Comparison of ENCODE assay signal across 15 cellular contexts in genomic region chr21:43701936-43702784, GRCh38. TPM values are rescaled to one million over a fixed set of nuclear protein-coding genes. Genes with fewer than 3 reads are reported as not detected.
DNase-seq lines count a peak whose midpoint lies in the region; ATAC-seq and TF ChIP-seq lines count a peak whose summit lies in the region.
"Had no signal": no experiment of that assay in that cellular context is flagged by ENCODE, and none has a peak within 500 bp of the region (broad histone marks: within the 10 kb centered on the region; RNA-seq: fewer than 3 reads in every experiment).

No MANE protein-coding gene starts in this region.

- in situ Hi-C loops in IMR-90 (cut with MboI; ENCODE audit: low sequenced_read_pairs): no loop called here

- H3K79me2 ChIP-seq in parathyroid adenoma: no peaks in the 10 kb centered on the region

- POLR2A ChIA-PET in IMR-90 (lab: Charles Lee; ENCODE audit: unreplicated experiment): no interaction called here

- H3K4me1 ChIP-seq in IMR-90 (ENCODE audit: control insufficient read depth, insufficient read depth, low read length) (peaks cover 5% of the 10 kb centered on the region; the same call in 1 of the 2 replicates), parathyroid adenoma (no peaks in the 10 kb centered on the region), foreskin keratinocyte (no peaks in the 10 kb centered on the region), testis (peaks cover 18% of the 10 kb centered on the region), prostate gland (replicated peaks) (no peaks in the 10 kb centered on the region)

- H4K8ac ChIP-seq in IMR-90 (ENCODE audit: low read depth in 2 of 2, low read length in 2 of 2): no peak overlapping the region

- H3K27me3 ChIP-seq in IMR-90 (ENCODE audit: control insufficient read depth, insufficient read depth, low read length): no peaks in the 10 kb centered on the region
- H3K27me3 ChIP-seq in parathyroid adenoma (ENCODE audit: control insufficient read depth, insufficient read depth, low read length): no peaks in the 10 kb centered on the region
- no peaks in the 10 kb centered on the region for H3K27me3 ChIP-seq in foreskin keratinocyte
- no peaks in the 10 kb centered on the region for H3K27me3 ChIP-seq in testis
- no peaks in the 10 kb centered on the region for H3K27me3 ChIP-seq in prostate gland (replicated peaks; ENCODE audit: insufficient read depth)
- H3K27me3 ChIP-seq: right lobe of liver had no signal

- BruUV-seq in IMR-90 (replicated peaks; lab: Mats Ljungman, UMichigan): no TSS peak

- H2BK5ac ChIP-seq in IMR-90 (ENCODE audit: low read depth, low read length, poor library complexity, severe bottlenecking): no peak overlapping the region

- H3K9me3 Mint-ChIP-seq in central memory CD8-positive, alpha-beta T cell: no peaks in the 10 kb centered on the region
- H3K9me3 Mint-ChIP-seq: memory B cell; stimulated activated naive B cell treated with anti-CD40 and anti-IgM and Interleukin-4, amounts not matched to agents 10 μg/mL and 1 μg/mL and 100 μg/mL, for 72 hours had no signal

- H3K36me3 ChIP-seq in IMR-90 (ENCODE audit: control insufficient read depth, insufficient read depth, low read length) (no peaks in the 10 kb centered on the region), parathyroid adenoma (ENCODE audit: control insufficient read depth, insufficient read depth, low read length) (no peaks in the 10 kb centered on the region), testis (ENCODE audit: low read depth, missing control alignments) (no peaks in the 10 kb centered on the region), prostate gland (no peaks in the 10 kb centered on the region)
- H3K36me3 ChIP-seq: right lobe of liver had no signal

- CTCF ChIA-PET in IMR-90 (lab: Yijun Ruan, JAX): no interaction called here

- ATAC-seq in IMR-90 (ENCODE audit: low read depth) (no peak), foreskin keratinocyte (no peak), GM21576 (IDR thresholded peaks at IDR 0.05; ENCODE audit: unreplicated experiment) (no peak)
- ATAC-seq in central memory CD8-positive, alpha-beta T cell (replicated peaks; ENCODE audit: extremely low read depth, poor library complexity, severe bottlenecking): no peak

- H3K9me1 ChIP-seq in IMR-90 (ENCODE audit: insufficient read depth, low read length): no peaks in the 10 kb centered on the region

- intact Hi-C loops in IMR-90 (cut with micrococcal nuclease): no loop called here
- intact Hi-C loops in testis (cut with DNase I; ENCODE audit: low total_unique reads): no loop called here
- intact Hi-C loops in prostate gland (cut with DNase I): no loop called here

- no peak for TF ChIP-seq RAD21 in IMR-90 (IDR thresholded peaks at IDR 0.05; ENCODE audit: low read length)

- peaks cover 5% of the 10 kb centered on the region for H3K36me3 Mint-ChIP-seq in central memory CD8-positive, alpha-beta T cell (ENCODE audit: insufficient read depth)
- H3K36me3 Mint-ChIP-seq: activated CD8-positive, alpha-beta memory T cell treated with anti-CD3 and anti-CD28 coated beads, Interleukin-2, amount 10 ng/mL, durations not matched to agents 7 days and 5 days; memory B cell had no signal

- peaks cover 11% of the 10 kb centered on the region for H3K4me1 Mint-ChIP-seq in central memory CD8-positive, alpha-beta T cell

- H3K9me3 ChIP-seq in IMR-90 (ENCODE audit: control insufficient read depth, insufficient read depth, low read length) (no peaks in the 10 kb centered on the region), parathyroid adenoma (ENCODE audit: control insufficient read depth, low read length) (no peaks in the 10 kb centered on the region), testis (no peaks in the 10 kb centered on the region), prostate gland (no peaks in the 10 kb centered on the region)
- H3K9me3 ChIP-seq: right lobe of liver had no signal

- H2BK15ac ChIP-seq in IMR-90 (ENCODE audit: low read depth, low read length): no peak overlapping the region

- no peak for TF ChIP-seq CTCF in IMR-90 (conservative IDR thresholded peaks at IDR 0.05; ENCODE audit: low read depth, low read length)
- TF ChIP-seq CTCF in parathyroid adenoma (IDR thresholded peaks at IDR 0.05): no peak
- no peak for TF ChIP-seq CTCF in foreskin keratinocyte (conservative IDR thresholded peaks at IDR 0.05)
- no peak for TF ChIP-seq CTCF in testis (IDR thresholded peaks at IDR 0.05)
- no peak for TF ChIP-seq CTCF in prostate gland (IDR thresholded peaks at IDR 0.05)

- H2BK120ac ChIP-seq in IMR-90 (ENCODE audit: low read depth, low read length): no peak overlapping the region

- no peak overlapping the region for H3K56ac ChIP-seq in IMR-90 (ENCODE audit: extremely low read depth, insufficient read depth, low read length)

- H3K4me2 ChIP-seq in IMR-90 (ENCODE audit: low read depth, low read length): no peak overlapping the region
- peak overlapping the region; percentile 62 for H3K4me2 ChIP-seq in parathyroid adenoma (ENCODE audit: low read length)

- H3K79me1 ChIP-seq in IMR-90 (ENCODE audit: low read depth in 1 of 2, low read length in 2 of 2): no peaks in the 10 kb centered on the region

- H3K27me3 Mint-ChIP-seq in central memory CD8-positive, alpha-beta T cell: no peaks in the 10 kb centered on the region

- H3K9ac ChIP-seq in IMR-90 (ENCODE audit: low read depth, low read length) (no peak overlapping the region), parathyroid adenoma (no peak overlapping the region)

- H2AK9ac ChIP-seq in IMR-90 (replicated peaks; ENCODE audit: low read depth, low read length, poor library complexity): no peak overlapping the region

- H3K23ac ChIP-seq in IMR-90 (ENCODE audit: low read depth, low read length): no peak overlapping the region

- H3K4me3 ChIP-seq in IMR-90 (ENCODE audit: insufficient read depth, low read depth, low read length): no peak overlapping the region
- peak overlapping the region; percentile 44 for H3K4me3 ChIP-seq in parathyroid adenoma (ENCODE audit: low read depth, low read length)
- H3K4me3 ChIP-seq in testis: no peak overlapping the region
- no peak overlapping the region for H3K4me3 ChIP-seq in prostate gland
- H3K4me3 ChIP-seq: right lobe of liver had no signal

- no peak overlapping the region for H3K4ac ChIP-seq in IMR-90 (ENCODE audit: low read depth, low read length)

- no peaks in the 10 kb centered on the region for H4K20me1 ChIP-seq in IMR-90 (ENCODE audit: insufficient read depth, low read length)

- WGBS in IMR-90 (ENCODE audit: extremely low coverage in 2 of 2, insufficient read length in 1 of 2), 2 experiments: 67% methylated on average over 12 of the region's 29 CpGs; no CpG with 5 or more reads in 1 of the 2 experiments
- 78 to 86% methylated on average over 22 to 29 of the region's 29 CpGs for WGBS in testis, 2 donors
- 72% methylated on average over 29 of the region's 29 CpGs for WGBS in prostate gland

- no peak for DNase-seq in IMR-90
- DNase-seq in central memory CD8-positive, alpha-beta T cell (ENCODE audit: low spot score in 2 of 2): no peak
- DNase-seq in islet precursor cell: peak; percentile 51
- no peak for DNase-seq in foreskin keratinocyte
- DNase-seq in testis: no peak
- DNase-seq in prostate gland (ENCODE audit: low spot score): no peak
- DNase-seq: GF-D8; GOT3; right lobe of liver; stimulated activated naive B cell treated with anti-CD40 and anti-IgM and Interleukin-4, amounts not matched to agents 10 μg/mL and 1 μg/mL and 100 μg/mL, for 72 hours had no signal

- no peak overlapping the region for H3K18ac ChIP-seq in IMR-90 (ENCODE audit: low read depth, low read length)

- no peak overlapping the region for H4K91ac ChIP-seq in IMR-90 (ENCODE audit: insufficient read depth, low read depth, low read length)

- peak overlapping the region; percentile 78 for H2AFZ ChIP-seq in IMR-90 (replicated peaks; ENCODE audit: low read length, poor library complexity)
- no peak overlapping the region for H2AFZ ChIP-seq in parathyroid adenoma

- H4K5ac ChIP-seq in IMR-90 (ENCODE audit: low read depth, low read length): no peak overlapping the region

- H3K14ac ChIP-seq in IMR-90 (replicated peaks; ENCODE audit: low read depth, low read length): no peak overlapping the region

- H3K4me3 Mint-ChIP-seq in central memory CD8-positive, alpha-beta T cell: peak overlapping the region; percentile 68
- H3K4me3 Mint-ChIP-seq: activated naive CD4-positive, alpha-beta T cell treated with anti-CD3 and anti-CD28 coated beads, Interleukin-2, amount 10 ng/mL, durations not matched to agents 7 days and 5 days had no signal

- H3K27ac Mint-ChIP-seq in central memory CD8-positive, alpha-beta T cell (ENCODE audit: low read depth): peak overlapping the region; percentile 75
- H3K27ac Mint-ChIP-seq: activated naive CD4-positive, alpha-beta T cell treated with anti-CD3 and anti-CD28 coated beads, Interleukin-2, amount 10 ng/mL, durations not matched to agents 7 days and 5 days; memory B cell had no signal

- H2BK20ac ChIP-seq in IMR-90 (ENCODE audit: low read depth, low read length): no peak overlapping the region

- no peak for TF ChIP-seq POLR2A in IMR-90 (IDR thresholded peaks at IDR 0.05; ENCODE audit: low read depth, low read length)
- TF ChIP-seq POLR2A in testis (IDR thresholded peaks at IDR 0.05): no peak
- TF ChIP-seq POLR2A in prostate gland (IDR thresholded peaks at IDR 0.05): no peak

- no peak overlapping the region for H2AK5ac ChIP-seq in IMR-90 (ENCODE audit: low read depth, low read length)

- no peak overlapping the region for H3K27ac ChIP-seq in IMR-90 (ENCODE audit: insufficient read depth, low read length)
- H3K27ac ChIP-seq in parathyroid adenoma: no peak overlapping the region
- H3K27ac ChIP-seq in foreskin keratinocyte: no peak overlapping the region
- no peak overlapping the region for H3K27ac ChIP-seq in testis
- no peak overlapping the region for H3K27ac ChIP-seq in prostate gland
- H3K27ac ChIP-seq: right lobe of liver had no signal

- dilution Hi-C loops in IMR-90 (cut with HindIII; ENCODE audit: low sequenced_read_pairs, unreplicated experiment): no loop called here

RNA-seq across cellular contexts. Expression of gene PDXK, which starts 16.8 kb away (rescaled TPM):
- total RNA-seq in IMR-90 (2012; rRNA removed) (250 and 312 TPM in 2 replicates), foreskin keratinocyte (150 and 176 TPM in 2 replicates), testis (100 to 1,000 TPM; 277 to 327 TPM), prostate gland (100 to 1,000 TPM in 1 of 2 donors, 10 to 100 TPM in 1; 61.4 to 161 TPM)
- polyA plus RNA-seq in IMR-90 (2012; rRNA removed) (149 and 155 TPM in 2 replicates), foreskin keratinocyte (176 and 205 TPM in 2 replicates), testis (ENCODE audit: insufficient read depth, low read depth, low replicate concordance) (871 TPM)
- 114 and 180 TPM in 2 replicates for polyA plus RNA-seq in IMR-90 (2012; cell fraction: cytosol; rRNA removed)
- 141 and 208 TPM in 2 replicates for polyA plus RNA-seq in IMR-90 (2012; cell fraction: nucleus; rRNA removed; ENCODE audit: low replicate concordance)

RNA-seq across cellular contexts. Expression of gene RRP1B, which starts 42.8 kb away (rescaled TPM):
- total RNA-seq in IMR-90 (2012; rRNA removed) (16.1 and 21.4 TPM in 2 replicates), foreskin keratinocyte (42.0 and 42.2 TPM in 2 replicates), testis (10 to 100 TPM; 44.8 to 48.6 TPM), prostate gland (10 to 100 TPM; 22.7 to 38.3 TPM)
- polyA plus RNA-seq in IMR-90 (2012; rRNA removed) (11.1 and 11.7 TPM in 2 replicates), foreskin keratinocyte (14.5 and 16.1 TPM in 2 replicates), testis (ENCODE audit: insufficient read depth, low read depth, low replicate concordance) (27.8 TPM)
- polyA plus RNA-seq in IMR-90 (2012; cell fraction: cytosol; rRNA removed): 6.4 and 7.0 TPM in 2 replicates
- 9.0 and 10.9 TPM in 2 replicates for polyA plus RNA-seq in IMR-90 (2012; cell fraction: nucleus; rRNA removed; ENCODE audit: low replicate concordance)

RNA-seq across cellular contexts. Expression of gene HSF2BP, which starts 42.9 kb away (rescaled TPM):
- total RNA-seq in IMR-90 (2012; rRNA removed) (0.83 and 0.90 TPM in 2 replicates), foreskin keratinocyte (2.1 and 4.1 TPM in 2 replicates), testis (10 to 100 TPM; 28.3 to 36.3 TPM), prostate gland (1 to 10 TPM; 3.2 to 7.0 TPM)
- polyA plus RNA-seq in IMR-90 (2012; rRNA removed) (0.63 and 0.87 TPM in 2 replicates), foreskin keratinocyte (3.4 and 4.2 TPM in 2 replicates), testis (ENCODE audit: insufficient read depth, low read depth, low replicate concordance) (46.5 TPM)
- 0.54 and 0.87 TPM in 2 replicates for polyA plus RNA-seq in IMR-90 (2012; cell fraction: cytosol; rRNA removed)
- polyA plus RNA-seq in IMR-90 (2012; cell fraction: nucleus; rRNA removed; ENCODE audit: low replicate concordance): 0.42 and 0.91 TPM in 2 replicates
